In the genomic region with DNA sequence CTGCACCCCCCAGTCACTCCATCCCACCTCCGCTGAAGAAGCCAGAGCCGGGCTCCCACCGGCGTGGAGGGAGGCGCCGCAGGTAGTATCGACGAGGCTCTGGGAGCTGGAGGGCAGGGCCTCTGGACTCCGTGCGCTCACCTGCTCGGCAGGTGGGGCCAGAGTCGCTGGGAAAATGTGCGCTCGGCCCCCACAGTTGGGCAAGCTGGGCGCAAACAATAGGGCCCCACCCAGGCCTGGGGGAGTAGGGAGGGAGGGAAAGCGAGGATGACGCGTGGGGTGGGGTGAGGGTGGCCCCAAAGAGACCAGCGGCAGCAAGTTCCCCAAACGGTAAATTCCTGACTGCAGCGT, we compare ENCODE assay signal across 8 cellular contexts. TPM values are rescaled to one million over a fixed set of nuclear protein-coding genes. Genes with fewer than 3 reads are reported as not detected.
A peak's percentile ranks its signal among the peaks of the same experiment; 100 is the strongest.
DNase-seq lines count a peak whose midpoint lies in the region; ATAC-seq and TF ChIP-seq lines count a peak whose summit lies in the region.

No MANE protein-coding gene starts in this region.

- 0 to 2% (median 1%) methylated on average over 7 to 21 of the region's 21 CpGs for WGBS in psoas muscle, 3 donors

- H3K36me3 ChIP-seq in SK-N-MC (ENCODE audit: insufficient read depth, low read length) (no peaks in the 10 kb centered on the region), psoas muscle (ENCODE audit: insufficient read depth in 1 of 2, low read depth in 1 of 2) (no peaks in the 10 kb centered on the region)

- H3K9me3 ChIP-seq in SK-N-MC (ENCODE audit: low read depth, low read length) = no peaks in the 10 kb centered on the region
- no peaks in the 10 kb centered on the region for H3K9me3 ChIP-seq in psoas muscle

- H3K27me3 ChIP-seq in HL-60 (ENCODE audit: insufficient read depth, poor library complexity, severe bottlenecking) = no peaks in the 10 kb centered on the region
- no peaks in the 10 kb centered on the region for H3K27me3 ChIP-seq in psoas muscle (ENCODE audit: insufficient read depth in 3 of 3, low read length in 2 of 3)

- ATAC-seq in psoas muscle (no peak), GM18909 (IDR thresholded peaks at IDR 0.05; ENCODE audit: poor library complexity, unreplicated experiment) (no peak)

- H3K27ac ChIP-seq in HL-60 (replicated peaks) (peak overlapping the region; percentile 66), SK-N-MC (peak overlapping the region; percentile 88; the same call in 1 of the 2 replicates), psoas muscle (peak overlapping the region; percentile 83)

- H3K9ac ChIP-seq in SK-N-MC (ENCODE audit: insufficient read length) = peak overlapping the region; percentile 59

- peaks cover 46% of the 10 kb centered on the region for H3K4me1 ChIP-seq in psoas muscle

- H3K4me3 ChIP-seq in HL-60 (replicated peaks; ENCODE audit: insufficient read depth, low read length) (peak overlapping the region; percentile 50), SK-N-MC (peak overlapping the region; percentile 90), foreskin fibroblast (ENCODE audit: low read depth in 1 of 2, low read length in 2 of 2) (peak overlapping the region; percentile 55 to 60), psoas muscle (peak overlapping the region; percentile 90)

- intact Hi-C loops in psoas muscle (cut with DNase I) = no loop called here

- DNase-seq in HL-60 (ENCODE audit: low read depth in 1 of 2, low spot score in 1 of 2) = peak in 1 of 2 experiments; percentile 61
- no peak for DNase-seq in SK-N-MC (ENCODE audit: low read depth, low spot score)
- DNase-seq in foreskin fibroblast = no peak
- peak in 1 of 2 donors; percentile 74 for DNase-seq in psoas muscle
- no peak for DNase-seq in HK-2 (ENCODE audit: unreplicated experiment)
- no peak for DNase-seq in middle frontal gyrus (ENCODE audit: extremely low spot score, low spot score)
- DNase-seq in cerebellum (ENCODE audit: low spot score) = no peak

- TF ChIP-seq CTCF in HL-60 (IDR thresholded peaks at IDR 0.05; ENCODE audit: insufficient read depth, low read length) (no peak), foreskin fibroblast (IDR thresholded peaks at IDR 0.05; ENCODE audit: low read depth, low read length) (no peak), psoas muscle (IDR thresholded peaks at IDR 0.05) (no peak)

RNA-seq across cellular contexts. Expression of a gene that starts 0.7 kb away (rescaled TPM):
- 10 to 100 TPM; 19.4 to 55.0 (median 43.5) TPM for total RNA-seq in psoas muscle
- 10 to 100 TPM in 2 of 3 donors, 1 to 10 TPM in 1; 9.4 to 30.3 (median 25.8) TPM for polyA plus RNA-seq in psoas muscle
- 38.9 TPM for total RNA-seq in cerebellum

RNA-seq across cellular contexts. Expression of a gene that starts 25.9 kb away (rescaled TPM):
- total RNA-seq in psoas muscle = 1 to 10 TPM; 1.7 to 3.4 (median 2.5) TPM
- polyA plus RNA-seq in psoas muscle = 1 to 10 TPM in 2 of 3 donors, under 1 TPM in 1; 0.58 to 1.5 (median 1.4) TPM
- 17.1 TPM for total RNA-seq in cerebellum

RNA-seq across cellular contexts. Expression of a gene that starts 27.0 kb away (rescaled TPM):
- total RNA-seq in psoas muscle = 1 to 10 TPM; 5.4 to 9.5 (median 6.8) TPM
- polyA plus RNA-seq in psoas muscle = 1 to 10 TPM; 3.9 to 5.8 (median 4.7) TPM
- total RNA-seq in cerebellum = 26.5 TPM

RNA-seq across cellular contexts. Expression of a gene that starts 50.2 kb away (rescaled TPM):
- total RNA-seq in psoas muscle = 10 to 100 TPM; 12.2 to 19.3 (median 17.7) TPM
- polyA plus RNA-seq in psoas muscle = 10 to 100 TPM; 18.3 to 27.5 (median 22.5) TPM
- total RNA-seq in cerebellum = 74.9 TPM

RNA-seq across cellular contexts. Expression of a gene that starts 51.4 kb away (rescaled TPM):
- total RNA-seq in psoas muscle (under 1 TPM in 2 of 4 donors, not detected in 2; 0.06 to 0.14 TPM), cerebellum (1.5 TPM)
- polyA plus RNA-seq in psoas muscle = under 1 TPM; under 0.01 to 0.03 (median 0.01) TPM
